Comparison of ENCODE assay signal across 18 cellular contexts in genomic region chr3:24023249-24023648, GRCh38.
"Had no signal": no experiment of that assay in that cellular context is flagged by ENCODE, and none has a peak within 500 bp of the region (broad histone marks: within the 10 kb centered on the region; RNA-seq: fewer than 3 reads in every experiment).

No MANE protein-coding gene starts in this region.

- H3K4me1 Mint-ChIP-seq: memory B cell; mesothelial cell of epicardium; natural killer cell; stimulated activated naive B cell treated with anti-CD40 and anti-IgM and Interleukin-4, amounts not matched to agents 10 μg/mL and 1 μg/mL and 100 μg/mL, for 72 hours; stimulated activated naive CD8-positive, alpha-beta T cell treated with anti-CD3 and anti-CD28 coated beads, Interleukin-15, amount 100 ng/mL, for 72 hours had no signal

- H3K4me3 Mint-ChIP-seq: memory B cell; mesothelial cell of epicardium; natural killer cell; neural crest cell; stimulated activated naive B cell treated with anti-CD40 and anti-IgM and Interleukin-4, amounts not matched to agents 10 μg/mL and 1 μg/mL and 100 μg/mL, for 72 hours; stimulated activated naive CD8-positive, alpha-beta T cell treated with anti-CD3 and anti-CD28 coated beads, Interleukin-15, amount 100 ng/mL, for 72 hours had no signal

- H3K27ac Mint-ChIP-seq: memory B cell; mesothelial cell of epicardium; natural killer cell; stimulated activated naive B cell treated with anti-CD40 and anti-IgM and Interleukin-4, amounts not matched to agents 10 μg/mL and 1 μg/mL and 100 μg/mL, for 72 hours; stimulated activated naive CD8-positive, alpha-beta T cell treated with anti-CD3 and anti-CD28 coated beads, Interleukin-15, amount 100 ng/mL, for 72 hours had no signal

- ATAC-seq: left cardiac atrium; lower lobe of right lung; natural killer cell; stimulated activated naive B cell treated with anti-CD40 and anti-IgM and Interleukin-4, amounts not matched to agents 10 μg/mL and 1 μg/mL and 100 μg/mL, for 72 hours; stimulated activated naive CD8-positive, alpha-beta T cell treated with anti-CD3 and anti-CD28 coated beads, Interleukin-15, amount 100 ng/mL, for 72 hours; upper lobe of right lung had no signal

- H3K27me3 Mint-ChIP-seq: stimulated activated naive B cell treated with anti-CD40 and anti-IgM and Interleukin-4, amounts not matched to agents 10 μg/mL and 1 μg/mL and 100 μg/mL, for 72 hours had no signal

- DNase-seq: effector CD8-positive, alpha-beta T cell; foreskin melanocyte; head of caudate nucleus; kidney; left cardiac atrium; left ventricle myocardium inferior; lower lobe of right lung; natural killer cell; sigmoid colon; stimulated activated CD4-positive, alpha-beta T cell treated with anti-CD3 and anti-CD28 coated beads, Interleukin-2, amount 100 ng/mL, for 24 hours; stimulated activated CD4-positive, alpha-beta T cell treated with anti-CD3 and anti-CD28 coated beads, Interleukin-4, amount 100 ng/mL, for 4 hours; stimulated activated naive B cell treated with anti-CD40 and anti-IgM and Interleukin-4, amounts not matched to agents 10 μg/mL and 1 μg/mL and 100 μg/mL, for 72 hours; stimulated activated naive CD8-positive, alpha-beta T cell treated with anti-CD3 and anti-CD28 coated beads, Interleukin-15, amount 100 ng/mL, for 72 hours; testis; upper lobe of right lung had no signal

- H3K36me3 Mint-ChIP-seq: memory B cell; mesothelial cell of epicardium; natural killer cell; stimulated activated naive B cell treated with anti-CD40 and anti-IgM and Interleukin-4, amounts not matched to agents 10 μg/mL and 1 μg/mL and 100 μg/mL, for 72 hours had no signal

- H3K9me3 Mint-ChIP-seq: memory B cell; mesothelial cell of epicardium; natural killer cell; neural crest cell; stimulated activated naive B cell treated with anti-CD40 and anti-IgM and Interleukin-4, amounts not matched to agents 10 μg/mL and 1 μg/mL and 100 μg/mL, for 72 hours had no signal
